In genomic region chr3:164514576-164514975, GRCh38 we compare ENCODE assay signal across 33 cellular contexts.
"Had no signal": no experiment of that assay in that cellular context is flagged by ENCODE, and none has a peak within 500 bp of the region (broad histone marks: within the 10 kb centered on the region; RNA-seq: fewer than 3 reads in every experiment).

No MANE protein-coding gene starts in this region.

- ATAC-seq: activated CD4-positive, alpha-beta T cell treated with anti-CD3 and anti-CD28 coated beads for 36 hours; activated CD8-positive, alpha-beta memory T cell treated with anti-CD3 and anti-CD28 coated beads, Interleukin-2, amount 10 ng/mL, durations not matched to agents 7 days and 5 days; activated CD8-positive, alpha-beta T cell treated with anti-CD3 and anti-CD28 coated beads, Interleukin-2, amount 10 ng/mL, durations not matched to agents 7 days and 5 days; activated naive CD8-positive, alpha-beta T cell treated with anti-CD3 and anti-CD28 coated beads, Interleukin-2, amount 50 U/mL, for 24 hours; body of pancreas; esophagus mucosa; gastrocnemius medialis; T-helper 17 cell had no signal

- H3K27ac ChIP-seq: adrenal gland, body of pancreas, colonic mucosa, gastrocnemius medialis had no signal

- H3K27me3 Mint-ChIP-seq: activated CD4-positive, alpha-beta memory T cell treated with anti-CD3 and anti-CD28 coated beads for 36 hours; activated CD4-positive, alpha-beta T cell treated with anti-CD3 and anti-CD28 coated beads for 36 hours; activated CD4-positive, alpha-beta T cell treated with anti-CD3 and anti-CD28 coated beads, Interleukin-2, amount 10 ng/mL, durations not matched to agents 24 days and 14 days; activated CD8-positive, alpha-beta memory T cell treated with anti-CD3 and anti-CD28 coated beads, Interleukin-2, amount 10 ng/mL, durations not matched to agents 7 days and 5 days; activated naive CD4-positive, alpha-beta T cell treated with anti-CD3 and anti-CD28 coated beads, Interleukin-2, amount 50 U/mL, for 24 hours; activated naive CD8-positive, alpha-beta T cell treated with anti-CD3 and anti-CD28 coated beads for 36 hours; activated naive CD8-positive, alpha-beta T cell treated with anti-CD3 and anti-CD28 coated beads, Interleukin-2, amount 50 U/mL, for 24 hours; T-helper 17 cell had no signal

- H3K4me3 Mint-ChIP-seq: activated CD4-positive, alpha-beta memory T cell treated with anti-CD3 and anti-CD28 coated beads for 36 hours; activated CD4-positive, alpha-beta T cell treated with anti-CD3 and anti-CD28 coated beads for 36 hours; activated CD4-positive, alpha-beta T cell treated with anti-CD3 and anti-CD28 coated beads, Interleukin-2, amount 10 ng/mL, durations not matched to agents 24 days and 14 days; activated CD8-positive, alpha-beta memory T cell treated with anti-CD3 and anti-CD28 coated beads, Interleukin-2, amount 10 ng/mL, durations not matched to agents 7 days and 5 days; activated CD8-positive, alpha-beta T cell treated with anti-CD3 and anti-CD28 coated beads, Interleukin-2, amount 10 ng/mL, durations not matched to agents 7 days and 5 days; activated naive CD4-positive, alpha-beta T cell treated with anti-CD3 and anti-CD28 coated beads for 36 hours; activated naive CD4-positive, alpha-beta T cell treated with anti-CD3 and anti-CD28 coated beads, Interleukin-2, amount 50 U/mL, for 24 hours; activated naive CD8-positive, alpha-beta T cell treated with anti-CD3 and anti-CD28 coated beads for 36 hours; activated naive CD8-positive, alpha-beta T cell treated with anti-CD3 and anti-CD28 coated beads, Interleukin-2, amount 50 U/mL, for 24 hours; activated T-helper 1 cell treated with anti-CD3 and anti-CD28 coated beads, Interleukin-12 subunit alpha, Interleukin-12 subunit beta, Interleukin-2, Interleukin-4 antibody, amounts not matched to agents 30 ng/mL and 10 ng/mL and 1 ng/mL, durations not matched to agents 14 hours and 24 hours and 36 hours; T-helper 17 cell; T-helper 2 cell treated with Interferon-gamma antibody and Interleukin-4, amounts not matched to agents 5 μg/mL and 100 μg/mL, for 36 hours had no signal

- H3K4me1 Mint-ChIP-seq: activated CD4-positive, alpha-beta T cell treated with anti-CD3 and anti-CD28 coated beads for 36 hours; activated CD4-positive, alpha-beta T cell treated with anti-CD3 and anti-CD28 coated beads, Interleukin-2, amount 10 ng/mL, durations not matched to agents 24 days and 14 days; activated CD8-positive, alpha-beta memory T cell treated with anti-CD3 and anti-CD28 coated beads, Interleukin-2, amount 10 ng/mL, durations not matched to agents 7 days and 5 days; activated naive CD4-positive, alpha-beta T cell treated with anti-CD3 and anti-CD28 coated beads, Interleukin-2, amount 50 U/mL, for 24 hours; activated naive CD8-positive, alpha-beta T cell treated with anti-CD3 and anti-CD28 coated beads for 36 hours; activated naive CD8-positive, alpha-beta T cell treated with anti-CD3 and anti-CD28 coated beads, Interleukin-2, amount 50 U/mL, for 24 hours; T-helper 17 cell had no signal

- H3K27ac Mint-ChIP-seq: activated CD4-positive, alpha-beta memory T cell treated with anti-CD3 and anti-CD28 coated beads for 36 hours; activated CD4-positive, alpha-beta T cell treated with anti-CD3 and anti-CD28 coated beads for 36 hours; activated CD4-positive, alpha-beta T cell treated with anti-CD3 and anti-CD28 coated beads, Interleukin-2, amount 10 ng/mL, durations not matched to agents 24 days and 14 days; activated CD8-positive, alpha-beta memory T cell treated with anti-CD3 and anti-CD28 coated beads, Interleukin-2, amount 10 ng/mL, durations not matched to agents 7 days and 5 days; activated CD8-positive, alpha-beta T cell treated with anti-CD3 and anti-CD28 coated beads, Interleukin-2, amount 10 ng/mL, durations not matched to agents 7 days and 5 days; activated naive CD4-positive, alpha-beta T cell treated with anti-CD3 and anti-CD28 coated beads for 36 hours; activated naive CD4-positive, alpha-beta T cell treated with anti-CD3 and anti-CD28 coated beads, Interleukin-2, amount 50 U/mL, for 24 hours; activated naive CD8-positive, alpha-beta T cell treated with anti-CD3 and anti-CD28 coated beads for 36 hours; activated naive CD8-positive, alpha-beta T cell treated with anti-CD3 and anti-CD28 coated beads, Interleukin-2, amount 50 U/mL, for 24 hours; activated T-helper 1 cell treated with anti-CD3 and anti-CD28 coated beads, Interleukin-12 subunit alpha, Interleukin-12 subunit beta, Interleukin-2, Interleukin-4 antibody, amounts not matched to agents 30 ng/mL and 10 ng/mL and 1 ng/mL, durations not matched to agents 14 hours and 24 hours and 36 hours; activated T-helper 2 cell treated with anti-CD3 and anti-CD28 coated beads, Interferon-gamma antibody, Interleukin-2, Interleukin-4, amounts not matched to agents 10 μg/mL and 5 μg/mL and 100 μg/mL, durations not matched to agents 14 hours and 24 hours and 36 hours; T-helper 17 cell; T-helper 2 cell treated with Interferon-gamma antibody and Interleukin-4, amounts not matched to agents 5 μg/mL and 100 μg/mL, for 36 hours had no signal

- H3K36me3 Mint-ChIP-seq: activated CD4-positive, alpha-beta memory T cell treated with anti-CD3 and anti-CD28 coated beads for 36 hours; activated CD8-positive, alpha-beta memory T cell treated with anti-CD3 and anti-CD28 coated beads, Interleukin-2, amount 10 ng/mL, durations not matched to agents 7 days and 5 days; activated naive CD4-positive, alpha-beta T cell treated with anti-CD3 and anti-CD28 coated beads, Interleukin-2, amount 50 U/mL, for 24 hours; activated naive CD8-positive, alpha-beta T cell treated with anti-CD3 and anti-CD28 coated beads for 36 hours had no signal

- H3K4me3 ChIP-seq: adrenal gland, body of pancreas, colonic mucosa, gastrocnemius medialis had no signal

- FAIRE-seq: endometrium had no signal

- DNase-seq: activated CD4-positive, alpha-beta memory T cell treated with anti-CD3 and anti-CD28 coated beads for 36 hours; activated CD4-positive, alpha-beta T cell treated with anti-CD3 and anti-CD28 coated beads for 36 hours; activated CD4-positive, alpha-beta T cell treated with anti-CD3 and anti-CD28 coated beads, Interleukin-2, amount 10 ng/mL, durations not matched to agents 24 days and 14 days; activated CD4-positive, CD25-positive, alpha-beta regulatory T cell; activated CD4-positive, CD25-positive, alpha-beta regulatory T cell treated with anti-CD3 and anti-CD28 coated beads, Interleukin-2, amount 50 U/mL, for 72 hours; activated CD8-positive, alpha-beta memory T cell treated with anti-CD3 and anti-CD28 coated beads, Interleukin-2, amount 10 ng/mL, durations not matched to agents 7 days and 5 days; activated CD8-positive, alpha-beta memory T cell treated with anti-CD3 and anti-CD28 coated beads, Interleukin-2, amount 50 U/mL, for 4 hours; activated CD8-positive, alpha-beta T cell treated with anti-CD3 and anti-CD28 coated beads, Interleukin-2, amount 10 ng/mL, durations not matched to agents 7 days and 5 days; activated effector memory CD4-positive, alpha-beta T cell treated with anti-CD3 and anti-CD28 coated beads, Interleukin-2, amount 50 U/mL, for 16 hours; activated naive CD4-positive, alpha-beta T cell treated with anti-CD3 and anti-CD28 coated beads for 36 hours; activated naive CD8-positive, alpha-beta T cell treated with anti-CD3 and anti-CD28 coated beads for 36 hours; activated naive CD8-positive, alpha-beta T cell treated with anti-CD3 and anti-CD28 coated beads, Interleukin-2, amount 50 U/mL, for 24 hours; activated T-cell treated with anti-CD3 and anti-CD28 coated beads, Interleukin-2, amount 50 U/mL, for 1 hour; activated T-cell treated with anti-CD3 and anti-CD28 coated beads, Interleukin-2, amount 50 U/mL, for 48 hours; adrenal gland; amygdala; aorta; body of pancreas; caudate nucleus; colonic mucosa; effector CD8-positive, alpha-beta T cell; foreskin fibroblast; gastrocnemius medialis; glutamatergic neuron; T-helper 1 cell; T-helper 17 cell; T1000 had no signal

- H3K4me1 ChIP-seq: adrenal gland, body of pancreas, colonic mucosa, gastrocnemius medialis had no signal

- H3K36me3 ChIP-seq: adrenal gland, colonic mucosa, gastrocnemius medialis had no signal

- H3K9me3 ChIP-seq: adrenal gland, body of pancreas, colonic mucosa, gastrocnemius medialis had no signal
